ENCODE assay signal across 13 cellular contexts in the genomic region with DNA sequence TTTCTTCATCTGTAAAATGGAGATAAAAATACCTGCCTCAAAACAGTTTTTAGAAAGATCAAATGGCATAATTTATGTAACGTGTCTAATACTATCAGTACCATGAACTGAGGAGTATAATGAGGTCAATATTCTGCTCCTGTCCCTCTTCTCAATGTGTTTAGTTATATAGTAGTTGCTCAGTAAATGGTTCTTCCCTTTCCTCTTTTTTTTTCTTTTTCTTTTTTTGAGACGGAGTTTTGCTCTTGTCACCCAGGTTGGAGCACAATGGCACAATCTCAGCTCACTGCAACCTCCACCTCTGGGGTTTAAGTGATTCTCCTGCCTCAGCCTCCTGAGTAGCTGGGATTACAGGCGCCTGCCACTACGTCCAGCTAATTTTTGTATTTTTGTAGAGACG. TPM values are rescaled to one million over a fixed set of nuclear protein-coding genes. Genes with fewer than 3 reads are reported as not detected.
DNase-seq lines count a peak whose midpoint lies in the region; ATAC-seq, FAIRE-seq and TF ChIP-seq lines count a peak whose summit lies in the region.
"Had no signal": no experiment of that assay in that cellular context is flagged by ENCODE, and none has a peak within 500 bp of the region (broad histone marks: within the 10 kb centered on the region; RNA-seq: fewer than 3 reads in every experiment).

No MANE protein-coding gene starts in this region.

- H3K9ac ChIP-seq in HUES64 (ENCODE audit: low read depth, low read length) (no peak overlapping the region), GM12878 (ENCODE audit: control insufficient read depth, insufficient read depth, low read length) (no peak overlapping the region)

- WGBS in HUES64, result 92% methylated on average over 4 of the region's 5 CpGs
- 74% methylated on average over 5 of the region's 5 CpGs for WGBS in GM12878 (ENCODE audit: insufficient coverage, insufficient replicate concordance, low lambda C conversion rate, missing lambda C conversion rate)

- no peak for TF ChIP-seq RAD21 in GM12878 (IDR thresholded peaks at IDR 0.05; ENCODE audit: insufficient read depth, low read depth, low read length)

- H3K4me1 Mint-ChIP-seq in Caco-2 (ENCODE audit: low read depth, unreplicated experiment), result no peaks in the 10 kb centered on the region
- peaks cover 2 to 15% of the 10 kb centered on the region in 2 donors for H3K4me1 Mint-ChIP-seq in natural killer cell treated with Interleukin-12 subunit alpha and Interleukin-12 subunit beta and Interleukin-15 and Interleukin-18, amount 100 ng/mL, for 72 hours (ENCODE audit: low read depth in 2 of 2)

- H3K79me2 ChIP-seq in GM12878 (ENCODE audit: control insufficient read depth, insufficient read depth, low read length), result peaks cover 21% of the 10 kb centered on the region

- peak overlapping the region; percentile 50 for H3K4me2 ChIP-seq in GM12878 (ENCODE audit: control insufficient read depth, insufficient read depth)

- TF ChIP-seq CTCF in Caco-2 (IDR thresholded peaks at IDR 0.05; ENCODE audit: insufficient read depth in 1 of 2, low read depth in 1 of 2, low read length in 1 of 2, severe bottlenecking in 1 of 2, unreplicated experiment in 1 of 2) (no peak), GM12878 (IDR thresholded peaks at IDR 0.05 in 2 of 3, conservative IDR thresholded peaks at IDR 0.05 in 1 of 3; ENCODE audit: control insufficient read depth in 2 of 3, extremely low read depth in 1 of 3, insufficient read depth in 1 of 3, low read depth in 3 of 3, low read length in 3 of 3) (no peak), ascending aorta (IDR thresholded peaks at IDR 0.05) (no peak)

- no peak for FAIRE-seq in GM12878 (lab: Jason Lieb, UNC)
- FAIRE-seq: G401.6 had no signal

- CTCF ChIA-PET in Caco-2 (lab: Charles Lee), result no interaction called here
- CTCF ChIA-PET in GM12878 (lab: Yijun Ruan, JAX), result interaction anchor here (1.7 kb wide), 1 partner anchor 8 kb away, joined by 3 read pairs; no protein-coding TSS in a partner anchor

- peak overlapping the region; percentile 84 for H3K4me3 Mint-ChIP-seq in Caco-2 (ENCODE audit: unreplicated experiment)
- H3K4me3 Mint-ChIP-seq in natural killer cell treated with Interleukin-12 subunit alpha and Interleukin-12 subunit beta and Interleukin-15 and Interleukin-18, amount 100 ng/mL, for 72 hours, result peak overlapping the region; percentile 96

- POLR2A ChIA-PET in Caco-2 (lab: Charles Lee) (no interaction called here), GM12878 (lab: Charles Lee) (no interaction called here)

- BruUV-seq in Caco-2 (replicated peaks; lab: Mats Ljungman, UMichigan) (no TSS peak), GM12878 (replicated peaks; lab: Mats Ljungman, UMichigan) (no TSS peak)

- ATAC-seq in GM12878 (no peak), GM19351 (IDR thresholded peaks at IDR 0.05; ENCODE audit: unreplicated experiment) (no peak)
- ATAC-seq in natural killer cell treated with Interleukin-12 subunit alpha and Interleukin-12 subunit beta and Interleukin-15 and Interleukin-18, amount 100 ng/mL, for 72 hours, result no peak
- ATAC-seq: body of pancreas, gastroesophageal sphincter, mucosa of descending colon had no signal

- no peak overlapping the region for H2AFZ ChIP-seq in GM12878 (ENCODE audit: control insufficient read depth, low read depth, low read length)

- SMC1A ChIA-PET in GM12878 (lab: Charles Lee; ENCODE audit: uncharacterized antibody, unreplicated experiment), result no interaction called here

- intact Hi-C loops in Caco-2 (cut with micrococcal nuclease; ENCODE audit: unreplicated experiment) (no loop called here), GM12878 (cut with micrococcal nuclease; ENCODE audit: unreplicated experiment) (loop anchor here (10.0 kb wide), 1 partner anchor 305 kb away; no protein-coding TSS in a partner anchor), ascending aorta (cut with DNase I) (no loop called here)

- no peaks in the 10 kb centered on the region for H3K9me3 ChIP-seq in Caco-2
- H3K9me3 ChIP-seq in HUES64 (ENCODE audit: insufficient read depth, low read depth, low read length), result no peaks in the 10 kb centered on the region
- H3K9me3 ChIP-seq in GM12878 (replicated peaks; ENCODE audit: control insufficient read depth, insufficient read depth, low read length), result no peaks in the 10 kb centered on the region
- H3K9me3 ChIP-seq in ascending aorta, result no peaks in the 10 kb centered on the region
- H3K9me3 ChIP-seq: body of pancreas, gastroesophageal sphincter, mucosa of descending colon, suprapubic skin had no signal

- in situ Hi-C loops in GM12878 (cut with MboI), result loop anchor here (10.0 kb wide), 1 partner anchor 885 kb away; no protein-coding TSS in a partner anchor

- no peak overlapping the region for H3K27ac Mint-ChIP-seq in Caco-2 (ENCODE audit: unreplicated experiment)
- H3K27ac Mint-ChIP-seq in natural killer cell treated with Interleukin-12 subunit alpha and Interleukin-12 subunit beta and Interleukin-15 and Interleukin-18, amount 100 ng/mL, for 72 hours, result peak overlapping the region; percentile 97 to 99

- RAD21 ChIA-PET in GM12878 (lab: Charles Lee; ENCODE audit: unreplicated experiment), result no interaction called here

- peak overlapping the region; percentile 75 for H3K4me3 ChIP-seq in Caco-2 (ENCODE audit: low read depth, low read length)
- H3K4me3 ChIP-seq in HUES64 (ENCODE audit: low read length), result peak overlapping the region; percentile 98
- no peak overlapping the region; the same call in 1 of the 2 replicates for H3K4me3 ChIP-seq in GM12878
- peak overlapping the region in 1 of 2 donors; percentile 62 for H3K4me3 ChIP-seq in ascending aorta
- H3K4me3 ChIP-seq: mucosa of descending colon had no signal

- no peaks in the 10 kb centered on the region for H3K36me3 ChIP-seq in Caco-2 (ENCODE audit: control insufficient read depth, insufficient read depth, low read length)
- H3K36me3 ChIP-seq in HUES64 (ENCODE audit: insufficient read depth, low read length), result peaks cover 12% of the 10 kb centered on the region
- H3K36me3 ChIP-seq in GM12878 (ENCODE audit: control insufficient read depth in 2 of 2, insufficient read depth in 2 of 2, low read length in 1 of 2), result no peaks in the 10 kb centered on the region
- no peaks in the 10 kb centered on the region for H3K36me3 ChIP-seq in ascending aorta
- H3K36me3 ChIP-seq: gastroesophageal sphincter, suprapubic skin had no signal

- H3K36me3 Mint-ChIP-seq in Caco-2 (ENCODE audit: insufficient read depth, unreplicated experiment), result peaks cover 21% of the 10 kb centered on the region
- H3K36me3 Mint-ChIP-seq in natural killer cell treated with Interleukin-12 subunit alpha and Interleukin-12 subunit beta and Interleukin-15 and Interleukin-18, amount 100 ng/mL, for 72 hours, result no peaks in the 10 kb centered on the region

- no peaks in the 10 kb centered on the region for H3K27me3 Mint-ChIP-seq in Caco-2 (ENCODE audit: insufficient read depth, unreplicated experiment)
- H3K27me3 Mint-ChIP-seq in natural killer cell treated with Interleukin-12 subunit alpha and Interleukin-12 subunit beta and Interleukin-15 and Interleukin-18, amount 100 ng/mL, for 72 hours, result peaks cover 0 to 7% of the 10 kb centered on the region in 2 donors

- DNase-seq in Caco-2, result no peak
- no peak for DNase-seq in GM12878 (ENCODE audit: low read depth, low spot score)
- DNase-seq in natural killer cell treated with Interleukin-12 subunit alpha and Interleukin-12 subunit beta and Interleukin-15 and Interleukin-18, amount 100 ng/mL, for 72 hours (ENCODE audit: low spot score), result no peak
- DNase-seq in COR-L47 (lab: John Stamatoyannopoulos, UW), result no peak
- no peak for DNase-seq in GOT3 (lab: John Stamatoyannopoulos, UW)
- DNase-seq in ascending aorta (ENCODE audit: low spot score in 2 of 2), result no peak
- DNase-seq: body of pancreas, mucosa of descending colon had no signal

- TF ChIP-seq EP300 in GM12878 (IDR thresholded peaks at IDR 0.05; ENCODE audit: borderline replicate concordance in 1 of 2, control insufficient read depth in 1 of 2, low read depth in 2 of 2, low read length in 2 of 2), result no peak

- H3K27me3 ChIP-seq in Caco-2 (replicated peaks; ENCODE audit: control insufficient read depth, insufficient read depth, low read length), result no peaks in the 10 kb centered on the region
- H3K27me3 ChIP-seq in HUES64 (ENCODE audit: insufficient read depth, low read length), result no peaks in the 10 kb centered on the region
- H3K27me3 ChIP-seq in GM12878 (replicated peaks in 1 of 2; ENCODE audit: control insufficient read depth in 2 of 2, insufficient read depth in 2 of 2, low read length in 1 of 2), result no peaks in the 10 kb centered on the region
- no peaks in the 10 kb centered on the region for H3K27me3 ChIP-seq in ascending aorta
- H3K27me3 ChIP-seq: body of pancreas, gastroesophageal sphincter, suprapubic skin had no signal

- H3K27ac ChIP-seq in HUES64 (ENCODE audit: low read depth, low read length) (no peak overlapping the region), GM12878 (ENCODE audit: control insufficient read depth, insufficient read depth) (no peak overlapping the region), ascending aorta (no peak overlapping the region)
- H3K27ac ChIP-seq: suprapubic skin had no signal

- no peaks in the 10 kb centered on the region for H3K9me3 Mint-ChIP-seq in Caco-2 (ENCODE audit: unreplicated experiment)
- no peaks in the 10 kb centered on the region for H3K9me3 Mint-ChIP-seq in natural killer cell treated with Interleukin-12 subunit alpha and Interleukin-12 subunit beta and Interleukin-15 and Interleukin-18, amount 100 ng/mL, for 72 hours

- H3K4me1 ChIP-seq in Caco-2, result no peaks in the 10 kb centered on the region
- peaks cover 6% of the 10 kb centered on the region; the same call in 1 of the 2 replicates for H3K4me1 ChIP-seq in HUES64 (ENCODE audit: insufficient read depth, low read length)
- H3K4me1 ChIP-seq in GM12878 (ENCODE audit: control insufficient read depth, insufficient read depth, low read length), result no peaks in the 10 kb centered on the region
- no peaks in the 10 kb centered on the region for H3K4me1 ChIP-seq in ascending aorta

- H4K20me1 ChIP-seq in GM12878 (ENCODE audit: control insufficient read depth, insufficient read depth), result no peaks in the 10 kb centered on the region

- no peak for TF ChIP-seq POLR2A in GM12878 (IDR thresholded peaks at IDR 0.05; ENCODE audit: low read depth, low read length)

RNA-seq across cellular contexts. Expression of a gene that starts 1.3 kb away (rescaled TPM):
- 42.0 and 43.5 TPM in 2 replicates for total RNA-seq in Caco-2 (2022)
- polyA plus RNA-seq in HUES64 (2013, experiment 1 of 2), result 18.3 TPM
- 20.7 TPM for polyA plus RNA-seq in HUES64 (2013, experiment 2 of 2)
- 27.5 and 28.5 TPM in 2 replicates for total RNA-seq in GM12878 (2013; cell fraction: nucleolus; rRNA removed)
- 8.9 and 10.9 TPM in 2 replicates for total RNA-seq in GM12878 (2014; rRNA removed)
- 6.9 and 8.0 TPM in 2 replicates for total RNA-seq in GM12878 (2014; rRNA removed; fragmentation: Illumina TruSeq; extraction: Trizol)
- total RNA-seq in GM12878 (2021), result 10.4 and 11.0 TPM in 2 replicates
- polyA plus RNA-seq in GM12878 (2011; ENCODE audit: low read depth), result 3.2 TPM
- polyA plus RNA-seq in GM12878 (2011; rRNA removed), result 15.9 and 17.8 TPM in 2 replicates
- polyA plus RNA-seq in GM12878 (2011; cell fraction: cytosol; rRNA removed), result 5.6 and 7.2 TPM in 2 replicates
- polyA plus RNA-seq in GM12878 (2011; cell fraction: nucleus; rRNA removed), result 6.4 and 7.8 TPM in 2 replicates
- 6.2 and 6.6 TPM in 2 replicates for polyA plus RNA-seq in GM12878 (2012)
- polyA plus RNA-seq in GM12878 (2014; fragmentation: Illumina TruSeq; extraction: Trizol), result 6.6 and 8.4 TPM in 2 replicates
- polyA plus RNA-seq in GM12878 (2014; fragmentation: Nextera tagmentation; extraction: Ambion mirVana), result 10 to 100 TPM; 13.9 to 23.1 TPM
- polyA plus RNA-seq in GM12878 (2014; rRNA removed), result 5.9 and 6.1 TPM in 2 replicates
- polyA plus RNA-seq in GM12878 (2016; fragmentation: Nextera tagmentation; extraction: Ambion mirVana), result 10 to 100 TPM; 16.6 to 18.2 TPM
- 8.6 and 11.7 TPM in 2 replicates for polyA minus RNA-seq in GM12878 (2011; rRNA and poly(A)+ RNA removed)
- 2.7 and 5.0 TPM in 2 replicates for polyA minus RNA-seq in GM12878 (2011; cell fraction: cytosol; rRNA and poly(A)+ RNA removed)
- polyA minus RNA-seq in GM12878 (2011; cell fraction: nucleus; rRNA and poly(A)+ RNA removed), result 5.1 and 8.5 TPM in 2 replicates
- 10 to 100 TPM; 24.2 to 27.2 TPM for total RNA-seq in natural killer cell treated with Interleukin-12 subunit alpha and Interleukin-12 subunit beta and Interleukin-15 and Interleukin-18, amount 100 ng/mL, for 72 hours
- total RNA-seq in ascending aorta, result 14.4 TPM
